35 cellular contexts compared by ENCODE assay signal in genomic region chr1:1963570-1963969, GRCh38. TPM values are rescaled to one million over a fixed set of nuclear protein-coding genes. Genes with fewer than 3 reads are reported as not detected.
"Had no signal": no experiment of that assay in that cellular context is flagged by ENCODE, and none has a peak within 500 bp of the region (broad histone marks: within the 10 kb centered on the region; RNA-seq: fewer than 3 reads in every experiment).

No MANE protein-coding gene starts in this region.

- H3K27ac Mint-ChIP-seq: natural killer cell; nephron; progenitor cell of endocrine pancreas; stimulated activated memory B cell treated with anti-CD40 and anti-IgM and Interleukin-4, amounts not matched to agents 10 μg/mL and 1 μg/mL and 100 μg/mL, for 72 hours; stimulated activated naive CD8-positive, alpha-beta T cell treated with anti-CD3 and anti-CD28 coated beads, Interleukin-15, amount 100 ng/mL, for 72 hours; type B pancreatic cell had no signal

- H3K4me3 Mint-ChIP-seq: naive thymus-derived CD4-positive, alpha-beta T cell; natural killer cell; nephron; stimulated activated memory B cell treated with anti-CD40 and anti-IgM and Interleukin-4, amounts not matched to agents 10 μg/mL and 1 μg/mL and 100 μg/mL, for 72 hours; stimulated activated naive CD8-positive, alpha-beta T cell treated with anti-CD3 and anti-CD28 coated beads, Interleukin-15, amount 100 ng/mL, for 72 hours; type B pancreatic cell had no signal

- H2AFZ ChIP-seq: parathyroid adenoma had no signal

- H3K9me3 Mint-ChIP-seq: naive thymus-derived CD4-positive, alpha-beta T cell; natural killer cell; nephron; stimulated activated memory B cell treated with anti-CD40 and anti-IgM and Interleukin-4, amounts not matched to agents 10 μg/mL and 1 μg/mL and 100 μg/mL, for 72 hours; stimulated activated naive CD8-positive, alpha-beta T cell treated with anti-CD3 and anti-CD28 coated beads, Interleukin-15, amount 100 ng/mL, for 72 hours; type B pancreatic cell had no signal

- H3K36me3 ChIP-seq: ovary, spleen, suprapubic skin, tibial artery, transverse colon, upper lobe of right lung, uterus had no signal

- H3K9ac ChIP-seq: parathyroid adenoma had no signal

- H3K79me2 ChIP-seq: parathyroid adenoma had no signal

- H3K4me1 Mint-ChIP-seq: natural killer cell; stimulated activated memory B cell treated with anti-CD40 and anti-IgM and Interleukin-4, amounts not matched to agents 10 μg/mL and 1 μg/mL and 100 μg/mL, for 72 hours had no signal

- H3K4me2 ChIP-seq: smooth muscle cell had no signal

- H3K27ac ChIP-seq: ovary, parathyroid adenoma, psoas muscle, skin epidermis, spleen, suprapubic skin, testis, tibial artery, transverse colon, upper lobe of right lung, uterus had no signal

- ATAC-seq: naive thymus-derived CD4-positive, alpha-beta T cell; natural killer cell; psoas muscle; right cardiac atrium; sciatic nerve; stimulated activated memory B cell treated with anti-CD40 and anti-IgM and Interleukin-4, amounts not matched to agents 10 μg/mL and 1 μg/mL and 100 μg/mL, for 72 hours; stimulated activated naive CD8-positive, alpha-beta T cell treated with anti-CD3 and anti-CD28 coated beads, Interleukin-15, amount 100 ng/mL, for 72 hours; stimulated activated naive CD8-positive, alpha-beta T cell treated with anti-CD3 and anti-CD28 coated beads, Interleukin-15, Interleukin-2, amounts not matched to agents 100 U/mL and 50 U/mL, for 24 hours; upper lobe of right lung had no signal

- H3K4me3 ChIP-seq: ovary, psoas muscle, skin epidermis, smooth muscle cell, spleen, suprapubic skin, testis, tibial artery, transverse colon, upper lobe of right lung, uterus had no signal

- H3K36me3 Mint-ChIP-seq: naive thymus-derived CD4-positive, alpha-beta T cell; natural killer cell; stimulated activated memory B cell treated with anti-CD40 and anti-IgM and Interleukin-4, amounts not matched to agents 10 μg/mL and 1 μg/mL and 100 μg/mL, for 72 hours; type B pancreatic cell had no signal

- H3K9me3 ChIP-seq: ovary, psoas muscle, spleen, suprapubic skin, testis, tibial artery, transverse colon, upper lobe of right lung, uterus had no signal

- H3K4me1 ChIP-seq: parathyroid adenoma, psoas muscle, upper lobe of right lung, uterus had no signal

- H3K27me3 ChIP-seq: ovary, testis, uterus had no signal

- DNase-seq: naive thymus-derived CD4-positive, alpha-beta T cell; natural killer cell; occipital lobe; ovary; posterior cingulate gyrus; psoas muscle; spleen; stimulated activated CD4-positive, alpha-beta T cell treated with anti-CD3 and anti-CD28 coated beads, Interleukin-12 subunit alpha, Interleukin-12 subunit beta, amount 100 ng/mL, for 4 hours; stimulated activated CD4-positive, alpha-beta T cell treated with anti-CD3 and anti-CD28 coated beads, Interleukin-1b, Interleukin-23, amount 100 ng/mL, for 48 hours; stimulated activated CD4-positive, alpha-beta T cell treated with anti-CD3 and anti-CD28 coated beads, Interleukin-4, amount 100 ng/mL, for 1 hour; stimulated activated CD4-positive, alpha-beta T cell treated with anti-CD3 and anti-CD28 coated beads, Interleukin-4, amount 100 ng/mL, for 4 hours; stimulated activated CD8-positive, alpha-beta memory T cell treated with anti-CD3 and anti-CD28 coated beads, Interleukin-4, amount 100 ng/mL, for 48 hours; stimulated activated naive CD4-positive, alpha-beta T cell; stimulated activated naive CD8-positive, alpha-beta T cell treated with anti-CD3 and anti-CD28 coated beads, Interleukin-15, amount 100 ng/mL, for 72 hours; stimulated activated naive CD8-positive, alpha-beta T cell treated with anti-CD3 and anti-CD28 coated beads, Interleukin-15, Interleukin-2, amounts not matched to agents 100 U/mL and 50 U/mL, for 24 hours; substantia nigra; testis; tibial artery; transverse colon; upper lobe of right lung; uterus had no signal

RNA-seq across cellular contexts. Expression of gene CFAP74, which starts 40.0 kb away (rescaled TPM):
- total RNA-seq: naive thymus-derived CD4-positive, alpha-beta T cell; natural killer cell; osteoblast; psoas muscle; renal cortical epithelial cell; right cardiac atrium; smooth muscle cell; suprapubic skin; transverse colon had no signal
- polyA plus RNA-seq: naive thymus-derived CD4-positive, alpha-beta T cell; smooth muscle cell had no signal

RNA-seq across cellular contexts. Expression of gene TMEM52, which starts 44.5 kb away (rescaled TPM):
- total RNA-seq: osteoblast, urinary bladder had no signal

RNA-seq across cellular contexts. Expression of gene CALML6, which starts 48.5 kb away (rescaled TPM):
- total RNA-seq: occipital lobe had no signal
- polyA plus RNA-seq: naive thymus-derived CD4-positive, alpha-beta T cell; neural cell had no signal

RNA-seq across cellular contexts. Expression of gene GABRD, which starts 55.6 kb away (rescaled TPM):
- total RNA-seq: osteoblast, progenitor cell of endocrine pancreas, renal cortical epithelial cell, sciatic nerve, smooth muscle cell, transverse colon had no signal
- polyA plus RNA-seq: smooth muscle cell had no signal
